Comparison of ENCODE assay signal across 9 cellular contexts in the genomic region with DNA sequence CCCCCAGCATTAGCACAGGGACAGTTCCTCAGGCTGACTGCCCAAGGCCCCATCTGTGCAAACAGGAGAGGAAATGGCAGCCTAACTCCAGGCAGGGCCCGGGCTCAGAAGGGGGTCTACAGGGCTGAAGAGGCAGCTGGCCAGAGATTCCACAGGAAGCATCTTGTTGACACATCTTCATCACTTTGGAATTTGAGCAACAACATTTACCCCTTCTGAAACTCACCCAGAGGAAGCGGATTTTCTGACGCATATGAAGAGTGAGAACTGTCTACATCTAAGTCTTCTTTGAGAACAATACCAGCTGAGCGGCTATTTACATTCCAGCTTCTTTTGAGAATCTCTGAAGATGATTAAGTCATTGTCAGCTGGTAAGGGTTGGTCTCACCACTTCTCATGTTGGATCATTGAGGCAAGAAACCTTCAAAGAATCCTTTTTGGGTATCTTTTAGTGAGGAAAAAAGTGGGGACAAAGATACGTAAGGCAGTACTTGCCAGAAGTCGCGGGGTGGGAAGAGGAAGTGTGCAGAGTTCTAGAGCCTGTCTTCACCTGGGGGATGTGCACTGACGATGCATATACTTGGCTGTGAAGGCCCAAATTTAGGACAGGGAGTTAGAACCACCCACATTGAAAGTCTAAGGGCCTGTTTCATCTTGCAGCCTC. TPM values are rescaled to one million over a fixed set of nuclear protein-coding genes. Genes with fewer than 3 reads are reported as not detected.
DNase-seq lines count a peak whose midpoint lies in the region; ATAC-seq, FAIRE-seq and TF ChIP-seq lines count a peak whose summit lies in the region.
"Had no signal": no experiment of that assay in that cellular context is flagged by ENCODE, and none has a peak within 500 bp of the region (broad histone marks: within the 10 kb centered on the region; RNA-seq: fewer than 3 reads in every experiment).

No MANE protein-coding gene starts in this region.

- H3K9ac ChIP-seq in SK-N-SH: no peak overlapping the region

- H3K9me3 ChIP-seq in mesodermal cell (ENCODE audit: control insufficient read depth, low read length): no peaks in the 10 kb centered on the region
- no peaks in the 10 kb centered on the region for H3K9me3 ChIP-seq in SK-N-SH
- H3K9me3 ChIP-seq in adrenal gland (replicated peaks in 1 of 3): no peaks in the 10 kb centered on the region

- WGBS in mesodermal cell (ENCODE audit: insufficient coverage in 2 of 2), 2 experiments: 77 to 91% methylated on average over 4 to 8 of the region's 8 CpGs
- 91% methylated on average over 7 of the region's 8 CpGs for WGBS in SK-N-SH (ENCODE audit: low lambda C conversion rate)
- WGBS in adrenal gland, 4 donors: 85 to 93% (median 88%) methylated on average over 7 to 8 of the region's 8 CpGs

- H3K36me3 ChIP-seq in mesodermal cell (ENCODE audit: control insufficient read depth, insufficient read depth, low read length) (no peaks in the 10 kb centered on the region), SK-N-SH (replicated peaks in 1 of 2; ENCODE audit: control insufficient read depth in 1 of 2, insufficient read depth in 2 of 2, low read length in 1 of 2) (no peaks in the 10 kb centered on the region), adrenal gland (replicated peaks in 1 of 2) (no peaks in the 10 kb centered on the region)

- no peaks in the 10 kb centered on the region for H3F3A ChIP-seq in SK-N-SH (replicated peaks; ENCODE audit: insufficient read depth)

- no peak for TF ChIP-seq CTCF in SK-N-SH (IDR thresholded peaks at IDR 0.05)
- no peak for TF ChIP-seq CTCF in adrenal gland (IDR thresholded peaks at IDR 0.05)

- TF ChIP-seq POLR2A in H54 (IDR thresholded peaks at IDR 0.05; ENCODE audit: low read depth, low read length) (no peak), adrenal gland (IDR thresholded peaks at IDR 0.05) (no peak)

- no peaks in the 10 kb centered on the region for H3K9me2 ChIP-seq in SK-N-SH

- no peak for FAIRE-seq in H54 (lab: Jason Lieb, UNC)

- DNase-seq in activated CD4-positive, CD25-positive, alpha-beta regulatory T cell (lab: John Stamatoyannopoulos, UW): no peak
- DNase-seq in RPMI7951 (ENCODE audit: low read depth): peak; percentile 96
- no peak for DNase-seq in H54 (ENCODE audit: insufficient read length, low spot score)
- DNase-seq in SK-N-SH: no peak
- DNase-seq in adrenal gland: no peak

- H3K4me1 ChIP-seq in mesodermal cell (ENCODE audit: control insufficient read depth, insufficient read depth, low read length, poor library complexity, severe bottlenecking) (peaks cover 38% of the 10 kb centered on the region), SK-N-SH (ENCODE audit: control insufficient read depth in 1 of 2, insufficient read depth in 2 of 2, low read depth in 1 of 2, low read length in 1 of 2) (peaks cover 13 to 28% of the 10 kb centered on the region in 2 experiments), adrenal gland (replicated peaks in 1 of 2) (peaks cover 19 to 23% of the 10 kb centered on the region in 2 donors)

- H3K79me2 ChIP-seq in SK-N-SH (ENCODE audit: insufficient read depth): no peaks in the 10 kb centered on the region

- H3K4me3 ChIP-seq in mesodermal cell (ENCODE audit: extremely low read depth, insufficient read depth, low read length, poor library complexity, severe bottlenecking) (no peak overlapping the region), SK-N-SH (ENCODE audit: low read depth in 2 of 2, low read length in 1 of 2) (no peak overlapping the region), adrenal gland (no peak overlapping the region)

- H3K27ac ChIP-seq in mesodermal cell (ENCODE audit: low read depth, low read length, severe bottlenecking): peak overlapping the region; percentile 86
- peak overlapping the region in 1 of 2 experiments; percentile 89; a peak in 2 of 4 replicates for H3K27ac ChIP-seq in SK-N-SH (ENCODE audit: low read depth in 2 of 2, low read length in 1 of 2)
- H3K27ac ChIP-seq in adrenal gland: no peak overlapping the region
- H3K27ac ChIP-seq: C4-2B had no signal

- CTCF ChIA-PET in SK-N-SH (lab: Yijun Ruan, JAX): no interaction called here

- no peak for TF ChIP-seq RAD21 in SK-N-SH (IDR thresholded peaks at IDR 0.05; ENCODE audit: low read length)

- POLR2A ChIA-PET in SK-N-SH (lab: Yijun Ruan, JAX): no interaction called here

- H3K27me3 ChIP-seq in SK-N-SH (ENCODE audit: insufficient read depth): no peaks in the 10 kb centered on the region
- H3K27me3 ChIP-seq in adrenal gland: no peaks in the 10 kb centered on the region

- no peaks in the 10 kb centered on the region for H4K20me1 ChIP-seq in SK-N-SH (ENCODE audit: insufficient read depth)

- ATAC-seq in activated CD4-positive, CD25-positive, alpha-beta regulatory T cell treated with anti-CD3 and anti-CD28 coated beads, Interleukin-2, amount 50 U/mL, for 24 hours: peak; percentile 60 to 65
- peak; percentile 72 for ATAC-seq in HG02852 (IDR thresholded peaks at IDR 0.05; ENCODE audit: unreplicated experiment)

- H2AFZ ChIP-seq in SK-N-SH (ENCODE audit: low read depth): no peak overlapping the region

- no peak overlapping the region; the same call in 1 of the 2 replicates for H3K4me2 ChIP-seq in SK-N-SH

- no peak for TF ChIP-seq EP300 in SK-N-SH (IDR thresholded peaks at IDR 0.05; ENCODE audit: borderline replicate concordance in 1 of 2, low read depth in 1 of 2, low read length in 1 of 2)

- intact Hi-C loops in adrenal gland (cut with DNase I): no loop called here

TF ChIP-seq in SK-N-SH, 30 proteins besides CTCF, POLR2A, EP300 and RAD21:
- TF ChIP-seq, protein P1, sequence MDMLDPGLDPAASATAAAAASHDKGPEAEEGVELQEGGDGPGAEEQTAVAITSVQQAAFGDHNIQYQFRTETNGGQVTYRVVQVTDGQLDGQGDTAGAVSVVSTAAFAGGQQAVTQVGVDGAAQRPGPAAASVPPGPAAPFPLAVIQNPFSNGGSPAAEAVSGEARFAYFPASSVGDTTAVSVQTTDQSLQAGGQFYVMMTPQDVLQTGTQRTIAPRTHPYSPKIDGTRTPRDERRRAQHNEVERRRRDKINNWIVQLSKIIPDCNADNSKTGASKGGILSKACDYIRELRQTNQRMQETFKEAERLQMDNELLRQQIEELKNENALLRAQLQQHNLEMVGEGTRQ (IDR thresholded peaks at IDR 0.05; ENCODE audit: borderline replicate concordance, low read depth, low read length): no peak
- no peak for TF ChIP-seq RCOR1 (IDR thresholded peaks at IDR 0.05; ENCODE audit: low read length)
TF ChIP-seq in SK-N-SH: peak in this region for 0.

RNA-seq across cellular contexts. Expression of a gene that starts 25.4 kb away (rescaled TPM):
- total RNA-seq in RPMI7951 (2014; rRNA removed; shearing (Covaris generic)): 404 and 461 TPM in 2 replicates
- polyA plus RNA-seq in mesodermal cell (2013, experiment 1 of 2): 633 TPM
- 649 TPM for polyA plus RNA-seq in mesodermal cell (2013, experiment 2 of 2)
- polyA plus RNA-seq in SK-N-SH (2012; rRNA removed) (489 and 501 TPM in 2 replicates), adrenal gland (100 to 1,000 TPM; 352 to 989 (median 549) TPM)
- polyA plus RNA-seq in SK-N-SH (2012; cell fraction: cytosol; rRNA removed): 524 and 758 TPM in 2 replicates
- polyA plus RNA-seq in SK-N-SH (2012; cell fraction: nucleus; rRNA removed): 94.9 and 167 TPM in 2 replicates
- total RNA-seq in adrenal gland: 100 to 1,000 TPM; 173 to 689 (median 275) TPM

RNA-seq across cellular contexts. Expression of a gene that starts 44.3 kb away (rescaled TPM):
- total RNA-seq in RPMI7951 (2014; rRNA removed; shearing (Covaris generic)): 13.8 and 13.9 TPM in 2 replicates
- polyA plus RNA-seq in mesodermal cell (2013, experiment 1 of 2): 59.4 TPM
- 51.4 TPM for polyA plus RNA-seq in mesodermal cell (2013, experiment 2 of 2)
- polyA plus RNA-seq in SK-N-SH (2012; rRNA removed) (0.72 and 1.0 TPM in 2 replicates), adrenal gland (1 to 10 TPM; 1.3 to 9.3 (median 2.5) TPM)
- 0.58 and 0.64 TPM in 2 replicates for polyA plus RNA-seq in SK-N-SH (2012; cell fraction: cytosol; rRNA removed)
- polyA plus RNA-seq in SK-N-SH (2012; cell fraction: nucleus; rRNA removed): 2.2 and 2.5 TPM in 2 replicates
- total RNA-seq in adrenal gland: 10 to 100 TPM in 3 of 8 donors, 1 to 10 TPM in 5; 4.8 to 12.8 (median 7.7) TPM
